ENCODE assay signal across 25 cellular contexts in genomic region chr1:171298696-171299095, GRCh38. TPM values are rescaled to one million over a fixed set of nuclear protein-coding genes. Genes with fewer than 3 reads are reported as not detected.
"Had no signal": no experiment of that assay in that cellular context is flagged by ENCODE, and none has a peak within 500 bp of the region (broad histone marks: within the 10 kb centered on the region; RNA-seq: fewer than 3 reads in every experiment).

No MANE protein-coding gene starts in this region.

- H3K4me1 ChIP-seq: adrenal gland, breast epithelium had no signal

- H3K4me2 ChIP-seq: KMS-11 had no signal

- H3K4me3 ChIP-seq: adrenal gland, breast epithelium had no signal

- H3K9ac ChIP-seq: KMS-11 had no signal

- DNase-seq: activated CD4-positive, alpha-beta memory T cell treated with anti-CD3 and anti-CD28 coated beads, Interleukin-2, amount 10 ng/mL, durations not matched to agents 7 days and 5 days; activated CD4-positive, alpha-beta T cell treated with anti-CD3 and anti-CD28 coated beads for 36 hours; activated CD4-positive, alpha-beta T cell treated with anti-CD3 and anti-CD28 coated beads, Interleukin-2, amount 50 U/mL, for 1 hour; activated CD4-positive, CD25-positive, alpha-beta regulatory T cell; activated naive CD4-positive, alpha-beta T cell treated with anti-CD3 and anti-CD28 coated beads, Interleukin-2, amount 50 U/mL, for 16 hours; activated naive CD8-positive, alpha-beta T cell treated with anti-CD3 and anti-CD28 coated beads, Interleukin-2, amount 10 ng/mL, durations not matched to agents 7 days and 5 days; adrenal gland; aorta; caudate nucleus; NCI-H1092; NCI-H1417; NCI-H1694; NCI-H2029; NCI-H2107; NCI-H2171 treated with DMSO at 0.1 percent for 48 hours; NCI-H226; NCI-H82; SIG-M5; T-helper 17 cell; T-helper 9 cell had no signal

- H3K4me1 Mint-ChIP-seq: activated CD4-positive, alpha-beta memory T cell treated with anti-CD3 and anti-CD28 coated beads, Interleukin-2, amount 10 ng/mL, durations not matched to agents 7 days and 5 days; activated CD4-positive, alpha-beta T cell treated with anti-CD3 and anti-CD28 coated beads for 36 hours; activated naive CD8-positive, alpha-beta T cell treated with anti-CD3 and anti-CD28 coated beads, Interleukin-2, amount 10 ng/mL, durations not matched to agents 7 days and 5 days; T-helper 17 cell had no signal

- H3K27me3 ChIP-seq: adrenal gland, breast epithelium had no signal

- H3K27ac Mint-ChIP-seq: activated CD4-positive, alpha-beta memory T cell treated with anti-CD3 and anti-CD28 coated beads, Interleukin-2, amount 10 ng/mL, durations not matched to agents 7 days and 5 days; activated CD4-positive, alpha-beta T cell treated with anti-CD3 and anti-CD28 coated beads for 36 hours; activated naive CD8-positive, alpha-beta T cell treated with anti-CD3 and anti-CD28 coated beads, Interleukin-2, amount 10 ng/mL, durations not matched to agents 7 days and 5 days; T-helper 17 cell had no signal

- ATAC-seq: activated CD4-positive, alpha-beta T cell treated with anti-CD3 and anti-CD28 coated beads for 36 hours; T-helper 17 cell had no signal

- H3K36me3 Mint-ChIP-seq: activated naive CD8-positive, alpha-beta T cell treated with anti-CD3 and anti-CD28 coated beads, Interleukin-2, amount 10 ng/mL, durations not matched to agents 7 days and 5 days had no signal

- H3K36me3 ChIP-seq: adrenal gland, breast epithelium had no signal

- H3K4me3 Mint-ChIP-seq: activated CD4-positive, alpha-beta memory T cell treated with anti-CD3 and anti-CD28 coated beads, Interleukin-2, amount 10 ng/mL, durations not matched to agents 7 days and 5 days; activated CD4-positive, alpha-beta T cell treated with anti-CD3 and anti-CD28 coated beads for 36 hours; activated naive CD8-positive, alpha-beta T cell treated with anti-CD3 and anti-CD28 coated beads, Interleukin-2, amount 10 ng/mL, durations not matched to agents 7 days and 5 days; T-helper 17 cell had no signal

- H3K27ac ChIP-seq: adrenal gland, breast epithelium, KMS-11 had no signal

RNA-seq across cellular contexts. Expression of gene FMO1, which starts 50.4 kb away (rescaled TPM):
- total RNA-seq: activated CD4-positive, alpha-beta memory T cell treated with anti-CD3 and anti-CD28 coated beads, Interleukin-2, amount 10 ng/mL, durations not matched to agents 7 days and 5 days; activated CD4-positive, alpha-beta T cell treated with anti-CD3 and anti-CD28 coated beads for 36 hours; activated CD8-positive, alpha-beta memory T cell treated with anti-CD3 and anti-CD28 coated beads for 36 hours; activated naive CD8-positive, alpha-beta T cell treated with anti-CD3 and anti-CD28 coated beads, Interleukin-2, amount 10 ng/mL, durations not matched to agents 7 days and 5 days; MCF 10A; NCI-H460; T-helper 17 cell had no signal
